ENCODE assay signal across 1 cellular context in genomic region chr6:31862344-31863235, GRCh38.
TF ChIP-seq lines count a peak whose summit lies in the region.

Gene NEU1 (minus strand): TSS chr6:31862821. CDS start chr6:31862776, 45 bp downstream.

TF ChIP-seq in H1, 55 proteins besides CTCF, POLR2A, EP300 and RAD21 (continued from another document):
- TF ChIP-seq MAX (IDR thresholded peaks at IDR 0.05) (peak; percentile 87), SP1 (IDR thresholded peaks at IDR 0.05; ENCODE audit: low read depth, low read length) (peak; percentile 89), CHD1 (IDR thresholded peaks at IDR 0.05; ENCODE audit: low read depth, low read length) (no peak), PHF8 (conservative IDR thresholded peaks at IDR 0.05; ENCODE audit: low read depth, low read length) (peak; percentile 67), MAFK (IDR thresholded peaks at IDR 0.05; ENCODE audit: low read depth, low read length) (no peak), TAF1 (IDR thresholded peaks at IDR 0.05; ENCODE audit: low read depth, low read length) (peak; percentile 91), SIN3A (conservative IDR thresholded peaks at IDR 0.05 in 1 of 2, IDR thresholded peaks at IDR 0.05 in 1 of 2; ENCODE audit: low read depth in 1 of 2, low read length in 2 of 2) (peak; percentile 90 to 96; a peak in 3 of 4 replicates), CHD2 (IDR thresholded peaks at IDR 0.05; ENCODE audit: low read length) (peak; percentile 35; the same call in 1 of the 2 replicates), ATF3 (IDR thresholded peaks at IDR 0.05; ENCODE audit: insufficient read depth, low read depth, low read length) (peak; percentile 73), USF2 (IDR thresholded peaks at IDR 0.05; ENCODE audit: low read length) (peak; percentile 94), E2F6 (IDR thresholded peaks at IDR 0.05) (peak; percentile 78), FOSL1 (IDR thresholded peaks at IDR 0.05; ENCODE audit: insufficient read depth, low read depth, low read length) (no peak), BACH1 (IDR thresholded peaks at IDR 0.05; ENCODE audit: low read length) (no peak), HDAC6 (IDR thresholded peaks at IDR 0.05; ENCODE audit: low read depth, low read length) (no peak), SUZ12 (IDR thresholded peaks at IDR 0.05; ENCODE audit: low read length) (no peak), POLR2AphosphoS5 (IDR thresholded peaks at IDR 0.05; ENCODE audit: low read depth, low read length) (peak; percentile 83), SAP30 (IDR thresholded peaks at IDR 0.05; ENCODE audit: insufficient read depth, insufficient replicate concordance, low read length) (peak; percentile 73), YY1 (IDR thresholded peaks at IDR 0.05; ENCODE audit: low read depth, low read length) (no peak), ZNF274 (IDR thresholded peaks at IDR 0.05; ENCODE audit: borderline replicate concordance, extremely low read depth, low read length) (no peak), CREB1 (IDR thresholded peaks at IDR 0.05) (peak; percentile 74), TCF12 (IDR thresholded peaks at IDR 0.05; ENCODE audit: low read depth, low read length) (no peak), EGR1 (IDR thresholded peaks at IDR 0.05; ENCODE audit: borderline replicate concordance, low read depth, low read length) (no peak), TBP (IDR thresholded peaks at IDR 0.05; ENCODE audit: low read depth, low read length) (peak; percentile 92), SP4 (IDR thresholded peaks at IDR 0.05; ENCODE audit: low read length) (no peak), CTBP2 (IDR thresholded peaks at IDR 0.05; ENCODE audit: borderline replicate concordance, insufficient read depth, insufficient read length, low read length) (no peak), SP2 (IDR thresholded peaks at IDR 0.05; ENCODE audit: low read length) (peak; percentile 8; the same call in 1 of the 2 replicates), HDAC2 (IDR thresholded peaks at IDR 0.05; ENCODE audit: borderline replicate concordance in 1 of 2, low read depth in 2 of 2, low read length in 2 of 2) (peak in 1 of 2 experiments; percentile 89; a peak in 2 of 4 replicates)
